In the genomic region with DNA sequence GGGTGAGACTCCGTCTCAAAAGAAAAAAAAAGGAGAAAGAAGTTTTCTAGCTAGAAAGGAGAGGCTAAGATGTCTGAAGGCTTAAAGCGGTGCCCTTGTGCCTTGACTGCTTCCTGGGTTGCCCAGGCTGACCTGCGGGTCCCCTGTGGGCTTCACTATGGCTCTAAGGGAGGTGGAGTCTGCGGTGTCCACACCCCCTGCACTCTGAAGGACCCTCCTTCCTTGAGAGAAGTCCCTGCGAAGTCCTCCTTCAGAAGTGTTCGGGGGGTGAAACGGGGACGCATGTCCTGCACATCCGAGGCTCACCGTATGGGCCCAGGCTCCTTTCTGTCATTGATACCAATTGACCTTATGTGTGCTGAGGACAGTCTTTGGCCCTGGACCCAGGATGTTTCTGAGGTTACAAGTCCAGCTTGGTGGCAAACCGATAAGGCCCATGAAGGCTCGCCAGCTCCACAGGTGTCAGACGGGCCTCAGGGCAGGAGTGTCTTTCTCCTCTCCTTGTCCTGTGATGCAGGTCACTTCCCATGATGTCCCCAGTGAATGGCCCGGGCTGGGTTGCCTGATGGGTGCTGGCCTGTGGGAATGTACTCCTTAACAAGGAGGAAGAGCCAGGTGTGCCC, we compare ENCODE assay signal across 36 cellular contexts. TPM values are rescaled to one million over a fixed set of nuclear protein-coding genes. Genes with fewer than 3 reads are reported as not detected.
DNase-seq lines count a peak whose midpoint lies in the region; ATAC-seq, FAIRE-seq and TF ChIP-seq lines count a peak whose summit lies in the region.
"Had no signal": no experiment of that assay in that cellular context is flagged by ENCODE, and none has a peak within 500 bp of the region (broad histone marks: within the 10 kb centered on the region; RNA-seq: fewer than 3 reads in every experiment).

No MANE protein-coding gene starts in this region.

- H3K4me3 ChIP-seq in HEK293 (ENCODE audit: low read depth, low read length) (no peak overlapping the region), coronary artery (no peak overlapping the region), HepG2 (replicated peaks in 1 of 3; ENCODE audit: insufficient read depth in 1 of 3, low read depth in 2 of 3, low read length in 3 of 3) (no peak overlapping the region), rectal smooth muscle tissue (ENCODE audit: low read length) (no peak overlapping the region)
- H3K4me3 ChIP-seq: adrenal gland, GM12878, right atrium auricular region had no signal

- TF ChIP-seq EP300 in HepG2 (IDR thresholded peaks at IDR 0.05; ENCODE audit: low read depth in 2 of 2, low read length in 2 of 2) (no peak), HepG2 (CRISPR knock-in tag; IDR thresholded peaks at IDR 0.05; ENCODE audit: borderline replicate concordance) (no peak)

- intact Hi-C loops in HepG2 (cut with micrococcal nuclease; ENCODE audit: unreplicated experiment), result no loop called here

- POLR2A ChIA-PET in HEK293 (lab: Yijun Ruan, JAX) (interaction anchor here (1.2 kb wide), 1 partner anchor 11 kb away, joined by 3 read pairs; no protein-coding TSS in a partner anchor), HepG2 (lab: Yijun Ruan, JAX) (no interaction called here)

- DNase-seq in coronary artery (ENCODE audit: low spot score) (no peak), HepG2 (ENCODE audit: low spot score) (no peak), NOMO-1 treated with DMSO at 0.1 percent for 48 hours (lab: John Stamatoyannopoulos, UW; ENCODE audit: unreplicated experiment) (no peak)
- DNase-seq: activated CD8-positive, alpha-beta T cell treated with anti-CD3 and anti-CD28 coated beads, Interleukin-2, amount 10 ng/mL, durations not matched to agents 7 days and 5 days; activated naive CD4-positive, alpha-beta T cell treated with anti-CD3 and anti-CD28 coated beads, Interleukin-2, amount 10 ng/mL, durations not matched to agents 7 days and 5 days; adrenal gland; brain microvascular endothelial cell; CD8-positive, alpha-beta T cell; effector memory CD8-positive, alpha-beta T cell; erythroblast; GOT3; natural killer cell; NCI-H1436; NCI-H2081 treated with DMSO at 0.1 percent for 48 hours; NCI-H226; SIG-M5; stimulated activated CD4-positive, alpha-beta T cell treated with anti-CD3 and anti-CD28 coated beads, Interleukin-1b, Interleukin-23, amount 100 ng/mL, for 48 hours; stimulated activated naive CD4-positive, alpha-beta T cell treated with Interleukin-2 at 50 U/mL for 16 hours had no signal

- FAIRE-seq in HepG2 (lab: Jason Lieb, UNC), result no peak
- FAIRE-seq: colon, islet of Langerhans, RCC 7860 had no signal

- 73% methylated on average over 7 of the region's 14 CpGs for WGBS in HepG2 (ENCODE audit: low lambda C conversion rate)

- peaks cover 95% of the 10 kb centered on the region for H3K79me2 ChIP-seq in HepG2 (ENCODE audit: insufficient read depth, low read length)

- CTCF ChIA-PET in HEK293 (lab: Yijun Ruan, JAX) (interaction anchor here (0.5 to 0.9 kb wide), 3 partner anchors 12 to 154 kb away, joined by 3 read pairs; no protein-coding TSS in a partner anchor), HepG2 (lab: Yijun Ruan, JAX; ENCODE audit: low intra/inter-chr PET ratio, low total read pairs) (no interaction called here)

- in situ Hi-C loops in HepG2 (cut with HindIII; ENCODE audit: extremely low pct_ligation_motif_present, low pct_unique_long_range_greater_than_20kb), result no loop called here

- no peaks in the 10 kb centered on the region for H3K9me3 ChIP-seq in HEK293 (ENCODE audit: control insufficient read depth, insufficient read depth, low read depth, low read length)
- H3K9me3 ChIP-seq in HepG2 (ENCODE audit: low read length), result no peaks in the 10 kb centered on the region
- H3K9me3 ChIP-seq: adrenal gland, right atrium auricular region, thoracic aorta had no signal

- no peak for TF ChIP-seq POLR2A in HepG2 (IDR thresholded peaks at IDR 0.05; ENCODE audit: insufficient read depth in 1 of 2, low read depth in 2 of 2, low read length in 2 of 2)

- TF ChIP-seq CTCF in HEK293 (tag by site-specific recombination; IDR thresholded peaks at IDR 0.05), result no peak
- TF ChIP-seq CTCF in coronary artery (IDR thresholded peaks at IDR 0.05), result no peak
- no peak for TF ChIP-seq CTCF in HepG2 (CRISPR knock-in tag; IDR thresholded peaks at IDR 0.05)

- ATAC-seq in HepG2 (peak; percentile 58), HG03354 (IDR thresholded peaks at IDR 0.05; ENCODE audit: poor library complexity, severe bottlenecking, unreplicated experiment) (no peak), HG03571 (IDR thresholded peaks at IDR 0.05; ENCODE audit: unreplicated experiment) (no peak)
- no peak for ATAC-seq in activated CD4-positive, CD25-positive, alpha-beta regulatory T cell treated with anti-CD3 and anti-CD28 coated beads, Interleukin-2, amount 50 U/mL, for 24 hours
- ATAC-seq: activated CD8-positive, alpha-beta T cell treated with anti-CD3 and anti-CD28 coated beads, Interleukin-2, amount 10 ng/mL, durations not matched to agents 7 days and 5 days; CD8-positive, alpha-beta T cell; effector memory CD8-positive, alpha-beta T cell; GM12878; natural killer cell had no signal

- H2AFZ ChIP-seq in HepG2 (ENCODE audit: low read length), result no peak overlapping the region

- no peak for TF ChIP-seq RAD21 in HepG2 (CRISPR knock-in tag; IDR thresholded peaks at IDR 0.05)

- H3K4me1 ChIP-seq in HEK293 (ENCODE audit: control insufficient read depth, insufficient read depth, low read length) (peaks cover 12% of the 10 kb centered on the region; the same call in 1 of the 2 replicates), HepG2 (ENCODE audit: insufficient read depth, low read length) (peaks cover 77% of the 10 kb centered on the region), rectal smooth muscle tissue (ENCODE audit: control insufficient read depth, insufficient read depth, low read length) (peaks cover 7% of the 10 kb centered on the region)

- H3K27ac ChIP-seq in HEK293 (ENCODE audit: extremely low read depth, low read depth, low read length) (no peak overlapping the region), coronary artery (peak overlapping the region; percentile 67 to 84), HepG2 (ENCODE audit: extremely low read length, insufficient read depth, low read length) (no peak overlapping the region), rectal smooth muscle tissue (ENCODE audit: low read depth, low read length) (peak overlapping the region; percentile 55)
- H3K27ac ChIP-seq: brain microvascular endothelial cell had no signal

- H3K4me2 ChIP-seq in HepG2 (ENCODE audit: low read depth, low read length), result peak overlapping the region; percentile 4; the same call in 1 of the 2 replicates

- no TSS peak for BruUV-seq in HepG2 (replicated peaks; lab: Mats Ljungman, UMichigan)

- no peaks in the 10 kb centered on the region for H3K27me3 ChIP-seq in HepG2 (ENCODE audit: control insufficient read depth in 1 of 2, insufficient read depth in 2 of 2, low read length in 2 of 2)
- H3K27me3 ChIP-seq in rectal smooth muscle tissue (ENCODE audit: control insufficient read depth, insufficient read depth, low read length), result no peaks in the 10 kb centered on the region
- H3K27me3 ChIP-seq: adrenal gland, brain microvascular endothelial cell, right atrium auricular region had no signal

- no peaks in the 10 kb centered on the region for H3K36me3 ChIP-seq in HEK293 (ENCODE audit: control insufficient read depth in 2 of 2, insufficient read depth in 1 of 2, low read length in 2 of 2)
- peaks cover 2% of the 10 kb centered on the region in 2 experiments; a peak in 3 of 5 replicates for H3K36me3 ChIP-seq in HepG2 (replicated peaks in 1 of 2; ENCODE audit: control insufficient read depth in 1 of 2, insufficient read depth in 2 of 2, low read length in 2 of 2)
- H3K36me3 ChIP-seq in rectal smooth muscle tissue (ENCODE audit: control insufficient read depth, insufficient read depth, low read length), result no peaks in the 10 kb centered on the region
- H3K36me3 ChIP-seq: adrenal gland, brain microvascular endothelial cell, right atrium auricular region, thoracic aorta had no signal

- H3K9ac ChIP-seq in HepG2 (ENCODE audit: insufficient read depth, low read depth, low read length), result no peak overlapping the region
- no peak overlapping the region for H3K9ac ChIP-seq in rectal smooth muscle tissue (ENCODE audit: low read length)

- peaks cover 86% of the 10 kb centered on the region for H4K20me1 ChIP-seq in HepG2 (ENCODE audit: insufficient read depth, low read length)

RNA-seq across cellular contexts. Expression of gene RNF113B, which starts 11.6 kb away (rescaled TPM):
- total RNA-seq in HepG2 (2016; rRNA removed; fragmentation: Illumina TruSeq; extraction: Trizol), result not detected in 2 replicates
- not detected in 2 replicates for total RNA-seq in HepG2 (2016; cell fraction: cytosol; rRNA removed; fragmentation: Illumina TruSeq; extraction: Trizol; ENCODE audit: low read depth)
- not detected in 2 replicates for total RNA-seq in HepG2 (2016; cell fraction: insoluble cytoplasmic fraction; rRNA removed; fragmentation: Illumina TruSeq; extraction: Trizol)
- not detected in 2 replicates for total RNA-seq in HepG2 (2016; cell fraction: membrane; rRNA removed; fragmentation: Illumina TruSeq; extraction: Trizol)
- total RNA-seq in HepG2 (2016; cell fraction: nucleus; rRNA removed; fragmentation: Illumina TruSeq; extraction: Trizol), result not detected in 2 replicates
- polyA plus RNA-seq in HepG2 (2011; rRNA removed), result not detected in 2 replicates
- not detected in 2 replicates for polyA plus RNA-seq in HepG2 (2011; cell fraction: cytosol; rRNA removed)
- polyA plus RNA-seq in HepG2 (2011; cell fraction: nucleus; rRNA removed), result not detected in 2 replicates
- 0.15 TPM in 1 of 2 replicates, not detected in the other for polyA plus RNA-seq in HepG2 (2012)
- polyA plus RNA-seq in HepG2 (2016; cell fraction: cytosol; fragmentation: Illumina TruSeq; extraction: Trizol; ENCODE audit: low read depth), result not detected in 2 replicates
- polyA plus RNA-seq in HepG2 (2016; cell fraction: insoluble cytoplasmic fraction; fragmentation: Illumina TruSeq; extraction: Trizol; ENCODE audit: low read depth), result not detected in 2 replicates
- polyA plus RNA-seq in HepG2 (2016; cell fraction: membrane; fragmentation: Illumina TruSeq; extraction: Trizol; ENCODE audit: low read depth), result not detected in 2 replicates
- not detected in 2 replicates for polyA plus RNA-seq in HepG2 (2016; cell fraction: nucleus; fragmentation: Illumina TruSeq; extraction: Trizol; ENCODE audit: insufficient read depth, low read depth)
- not detected in 2 replicates for polyA minus RNA-seq in HepG2 (2011; rRNA and poly(A)+ RNA removed; ENCODE audit: low replicate concordance)
- polyA minus RNA-seq in HepG2 (2011; cell fraction: cytosol; rRNA and poly(A)+ RNA removed), result not detected in 2 replicates
- polyA minus RNA-seq in HepG2 (2011; cell fraction: nucleus; rRNA and poly(A)+ RNA removed), result not detected in 2 replicates
- total RNA-seq: A673; activated CD8-positive, alpha-beta T cell treated with anti-CD3 and anti-CD28 coated beads, Interleukin-2, amount 10 ng/mL, durations not matched to agents 7 days and 5 days; CD8-positive, alpha-beta T cell; fibroblast of villous mesenchyme; GM12878; LHCN-M2; lower leg skin; mononuclear cell; natural killer cell; osteoblast; right atrium auricular region; T-helper 2 cell treated with Interferon-gamma antibody and Interleukin-4, amounts not matched to agents 100 ng/mL and 5 ng/mL, for 36 hours; thoracic aorta had no signal
- polyA plus RNA-seq: GM12878 had no signal

RNA-seq across cellular contexts. Expression of gene FARP1, which starts 45.8 kb away (rescaled TPM):
- total RNA-seq in HepG2 (2016; rRNA removed; fragmentation: Illumina TruSeq; extraction: Trizol), result 70.1 and 70.6 TPM in 2 replicates
- 91.6 and 94.1 TPM in 2 replicates for total RNA-seq in HepG2 (2016; cell fraction: cytosol; rRNA removed; fragmentation: Illumina TruSeq; extraction: Trizol; ENCODE audit: low read depth)
- 64.4 and 75.8 TPM in 2 replicates for total RNA-seq in HepG2 (2016; cell fraction: insoluble cytoplasmic fraction; rRNA removed; fragmentation: Illumina TruSeq; extraction: Trizol)
- 122 and 143 TPM in 2 replicates for total RNA-seq in HepG2 (2016; cell fraction: membrane; rRNA removed; fragmentation: Illumina TruSeq; extraction: Trizol)
- total RNA-seq in HepG2 (2016; cell fraction: nucleus; rRNA removed; fragmentation: Illumina TruSeq; extraction: Trizol), result 136 and 157 TPM in 2 replicates
- 109 and 126 TPM in 2 replicates for polyA plus RNA-seq in HepG2 (2011; rRNA removed)
- polyA plus RNA-seq in HepG2 (2011; cell fraction: cytosol; rRNA removed), result 71.5 and 112 TPM in 2 replicates
- 463 and 562 TPM in 2 replicates for polyA plus RNA-seq in HepG2 (2011; cell fraction: nucleus; rRNA removed)
- 322 and 394 TPM in 2 replicates for polyA plus RNA-seq in HepG2 (2012)
- 109 and 112 TPM in 2 replicates for polyA plus RNA-seq in HepG2 (2016; cell fraction: cytosol; fragmentation: Illumina TruSeq; extraction: Trizol; ENCODE audit: low read depth)
- 77.6 and 113 TPM in 2 replicates for polyA plus RNA-seq in HepG2 (2016; cell fraction: insoluble cytoplasmic fraction; fragmentation: Illumina TruSeq; extraction: Trizol; ENCODE audit: low read depth)
- 192 and 207 TPM in 2 replicates for polyA plus RNA-seq in HepG2 (2016; cell fraction: membrane; fragmentation: Illumina TruSeq; extraction: Trizol; ENCODE audit: low read depth)
- polyA plus RNA-seq in HepG2 (2016; cell fraction: nucleus; fragmentation: Illumina TruSeq; extraction: Trizol; ENCODE audit: insufficient read depth, low read depth), result 224 and 256 TPM in 2 replicates
- polyA minus RNA-seq in HepG2 (2011; rRNA and poly(A)+ RNA removed; ENCODE audit: low replicate concordance), result 0.68 and 162 TPM in 2 replicates
- 152 and 206 TPM in 2 replicates for polyA minus RNA-seq in HepG2 (2011; cell fraction: cytosol; rRNA and poly(A)+ RNA removed)
- polyA minus RNA-seq in HepG2 (2011; cell fraction: nucleus; rRNA and poly(A)+ RNA removed), result 598 and 660 TPM in 2 replicates

Comparison
In these comparisons a context has a peak if more than half of its experiments do, and no peak if none do; other contexts are left out.
1. H3K27ac ChIP-seq: peak in coronary artery (2 of 2) and rectal smooth muscle tissue (single experiment); none in HEK293 (single experiment) and HepG2 (single experiment).